In the genomic region with DNA sequence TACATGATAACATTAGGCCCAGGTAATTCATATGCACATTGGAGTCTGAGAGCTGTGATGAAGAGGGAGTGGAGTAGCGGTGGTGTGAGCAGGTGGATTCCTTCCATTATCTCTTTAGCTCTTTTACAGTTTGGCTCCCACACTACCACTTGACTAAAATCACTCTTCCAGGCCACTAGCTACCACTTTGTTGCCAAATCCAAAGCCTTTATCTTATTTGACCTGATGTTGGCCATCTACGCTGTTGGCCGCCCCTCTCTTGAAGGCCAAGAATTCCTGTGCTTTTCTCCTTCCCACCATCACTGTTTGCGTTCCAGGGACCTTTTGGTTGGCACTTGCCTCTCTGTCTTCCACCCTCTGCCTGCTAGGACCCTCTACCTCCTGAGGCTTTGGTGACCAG, we compare ENCODE assay signal across 14 cellular contexts. TPM values are rescaled to one million over a fixed set of nuclear protein-coding genes. Genes with fewer than 3 reads are reported as not detected.
DNase-seq lines count a peak whose midpoint lies in the region; ATAC-seq, FAIRE-seq and TF ChIP-seq lines count a peak whose summit lies in the region.
"Had no signal": no experiment of that assay in that cellular context is flagged by ENCODE, and none has a peak within 500 bp of the region (broad histone marks: within the 10 kb centered on the region; RNA-seq: fewer than 3 reads in every experiment).

No MANE protein-coding gene starts in this region.

- peak; percentile 79 for FAIRE-seq in HTR-8/SVneo (lab: Jason Lieb, UNC)
- peak; percentile 11 for FAIRE-seq in K562 (lab: Jason Lieb, UNC)
- FAIRE-seq: A204.1 had no signal

- TF ChIP-seq RAD21 in K562 (CRISPR knock-in tag; conservative IDR thresholded peaks at IDR 0.05 in 1 of 2, IDR thresholded peaks at IDR 0.05 in 1 of 2): no peak

- intact Hi-C loops in K562 (cut with micrococcal nuclease): no loop called here
- intact Hi-C loops in testis (cut with DNase I; ENCODE audit: low total_unique reads): no loop called here

- ATAC-seq in K562: no peak

- CTCF ChIA-PET in K562 (lab: Yijun Ruan, JAX; ENCODE audit: low intra/inter-chr PET ratio): no interaction called here

- no TSS peak for BruUV-seq in K562 (replicated peaks; lab: Mats Ljungman, UMichigan)

- peaks cover 10% of the 10 kb centered on the region for H3K79me2 ChIP-seq in K562 (ENCODE audit: control insufficient read depth, insufficient read depth, low read length)

- 31% methylated on average over 4 of the region's 4 CpGs for WGBS in K562 (ENCODE audit: insufficient coverage, low coverage, missing lambda C conversion rate)
- WGBS in testis, 2 donors: 94 to 98% methylated on average over 4 of the region's 4 CpGs

- H3K27me3 ChIP-seq in BLaER1 treated with 17β-estradiol and CSF1 and Interleukin-3, amounts not matched to agents 10 nM and 100 nM: no peaks in the 10 kb centered on the region
- H3K27me3 ChIP-seq in K562 (ENCODE audit: control insufficient read depth in 2 of 2, insufficient read depth in 2 of 2, low read length in 2 of 2) (no peaks in the 10 kb centered on the region), brain microvascular endothelial cell (replicated peaks) (no peaks in the 10 kb centered on the region), testis (no peaks in the 10 kb centered on the region)
- H3K27me3 ChIP-seq: BE2C had no signal

- H2AFZ ChIP-seq in K562 (ENCODE audit: low read depth, low read length): no peak overlapping the region

- no peaks in the 10 kb centered on the region for H3K9me3 ChIP-seq in BLaER1 treated with 17β-estradiol and CSF1 and Interleukin-3, amounts not matched to agents 10 nM and 100 nM (replicated peaks in 1 of 11)
- no peaks in the 10 kb centered on the region for H3K9me3 ChIP-seq in K562 (replicated peaks; ENCODE audit: control insufficient read depth, insufficient read depth, low read depth, low read length)
- H3K9me3 ChIP-seq in testis: no peaks in the 10 kb centered on the region
- H3K9me3 ChIP-seq: BE2C, HAP-1 had no signal

- TF ChIP-seq CTCF in K562 (IDR thresholded peaks at IDR 0.05 in 2 of 3, conservative IDR thresholded peaks at IDR 0.05 in 1 of 3; ENCODE audit: insufficient read depth in 2 of 3, low read depth in 1 of 3, low read length in 3 of 3) (no peak), brain microvascular endothelial cell (IDR thresholded peaks at IDR 0.05; ENCODE audit: low read depth, low read length, missing control alignments) (no peak), testis (IDR thresholded peaks at IDR 0.05) (no peak)

- in situ Hi-C loops in K562 (cut with MboI): no loop called here
- in situ Hi-C loops in brain microvascular endothelial cell (cut with HindIII; ENCODE audit: low pct_ligation_motif_present, low sequenced_read_pairs): no loop called here

- POLR2A ChIA-PET in K562 (lab: Yijun Ruan, JAX): interaction anchor here (0.5 to 0.7 kb wide), 2 partner anchors 56 to 68 kb away, joined by 3 read pairs; no protein-coding TSS in a partner anchor

- no peaks in the 10 kb centered on the region for H3K9me1 ChIP-seq in K562 (ENCODE audit: control insufficient read depth, insufficient read depth, low read length)

- H4K20me1 ChIP-seq in BLaER1 treated with 17β-estradiol and CSF1 and Interleukin-3, amounts not matched to agents 10 nM and 100 nM: peaks cover 0 to 5% (median 0%) of the 10 kb centered on the region in 11 experiments; a peak in 4 of 22 replicates
- H4K20me1 ChIP-seq in K562 (replicated peaks; ENCODE audit: control insufficient read depth, insufficient read depth, low read length): no peaks in the 10 kb centered on the region

- no peak overlapping the region; a peak in 1 of 22 replicates for H3K9ac ChIP-seq in BLaER1 treated with 17β-estradiol and CSF1 and Interleukin-3, amounts not matched to agents 10 nM and 100 nM
- no peak overlapping the region for H3K9ac ChIP-seq in K562 (ENCODE audit: insufficient read depth in 1 of 2, low read depth in 2 of 2, low read length in 2 of 2)

- peaks cover 18 to 82% (median 67%) of the 10 kb centered on the region in 10 experiments for H3K4me1 ChIP-seq in BLaER1 treated with 17β-estradiol and CSF1 and Interleukin-3, amounts not matched to agents 10 nM and 100 nM
- H3K4me1 ChIP-seq in K562 (replicated peaks in 1 of 2; ENCODE audit: control insufficient read depth in 2 of 2, insufficient read depth in 2 of 2, low read length in 2 of 2) (peaks cover 23 to 32% of the 10 kb centered on the region in 2 experiments), testis (no peaks in the 10 kb centered on the region)
- H3K4me1 ChIP-seq: BE2C, HAP-1 had no signal

- no peak for TF ChIP-seq EP300 in K562 (IDR thresholded peaks at IDR 0.05; ENCODE audit: low read length)

- peak overlapping the region in 8 of 11 experiments; percentile 42 to 81 (median 74); a peak in 16 of 22 replicates for H3K4me2 ChIP-seq in BLaER1 treated with 17β-estradiol and CSF1 and Interleukin-3, amounts not matched to agents 10 nM and 100 nM
- H3K4me2 ChIP-seq in K562 (ENCODE audit: insufficient read depth, low read length): no peak overlapping the region

- peak overlapping the region in 2 of 11 experiments; percentile 54; a peak in 4 of 22 replicates for H3K27ac ChIP-seq in BLaER1 treated with 17β-estradiol and CSF1 and Interleukin-3, amounts not matched to agents 10 nM and 100 nM
- H3K27ac ChIP-seq in K562 (ENCODE audit: extremely low read depth, low read depth, low read length) (peak overlapping the region; percentile 15; the same call in 1 of the 3 replicates), brain microvascular endothelial cell (no peak overlapping the region), testis (no peak overlapping the region)

- H3K36me3 ChIP-seq in BLaER1 treated with 17β-estradiol and CSF1 and Interleukin-3, amounts not matched to agents 10 nM and 100 nM: no peaks in the 10 kb centered on the region
- H3K36me3 ChIP-seq in K562 (ENCODE audit: control insufficient read depth, insufficient read depth, low read length): no peaks in the 10 kb centered on the region
- H3K36me3 ChIP-seq in brain microvascular endothelial cell (replicated peaks): no peaks in the 10 kb centered on the region
- no peaks in the 10 kb centered on the region for H3K36me3 ChIP-seq in testis (ENCODE audit: low read depth, missing control alignments)
- H3K36me3 ChIP-seq: BE2C, HAP-1 had no signal

- no peak for DNase-seq in HTR-8/SVneo (ENCODE audit: insufficient read length, low spot score)
- DNase-seq in K562 (ENCODE audit: extremely low read depth in 1 of 4, low spot score in 3 of 4): peak in 1 of 4 experiments; percentile 35
- DNase-seq in stimulated activated CD4-positive, alpha-beta T cell treated with anti-CD3 and anti-CD28 coated beads, Interleukin-4, amount 100 ng/mL, for 1 hour: no peak
- DNase-seq in brain microvascular endothelial cell: no peak
- DNase-seq in testis: no peak
- DNase-seq: ACHN; BE2C; CD4-positive, alpha-beta memory T cell; DMS153; DMS79; GDM1 had no signal

- TF ChIP-seq POLR2A in K562 (conservative IDR thresholded peaks at IDR 0.05) (no peak), testis (IDR thresholded peaks at IDR 0.05) (no peak)

- H3K4me3 ChIP-seq in BLaER1 treated with 17β-estradiol and CSF1 and Interleukin-3, amounts not matched to agents 10 nM and 100 nM: no peak overlapping the region
- H3K4me3 ChIP-seq in K562 (no peak overlapping the region), brain microvascular endothelial cell (ENCODE audit: low read depth, low read length) (no peak overlapping the region), testis (no peak overlapping the region)
- H3K4me3 ChIP-seq: HAP-1 had no signal

TF ChIP-seq in K562, 482 proteins besides CTCF, POLR2A, EP300 and RAD21 (continues in another document):
- TF ChIP-seq, protein P1, sequence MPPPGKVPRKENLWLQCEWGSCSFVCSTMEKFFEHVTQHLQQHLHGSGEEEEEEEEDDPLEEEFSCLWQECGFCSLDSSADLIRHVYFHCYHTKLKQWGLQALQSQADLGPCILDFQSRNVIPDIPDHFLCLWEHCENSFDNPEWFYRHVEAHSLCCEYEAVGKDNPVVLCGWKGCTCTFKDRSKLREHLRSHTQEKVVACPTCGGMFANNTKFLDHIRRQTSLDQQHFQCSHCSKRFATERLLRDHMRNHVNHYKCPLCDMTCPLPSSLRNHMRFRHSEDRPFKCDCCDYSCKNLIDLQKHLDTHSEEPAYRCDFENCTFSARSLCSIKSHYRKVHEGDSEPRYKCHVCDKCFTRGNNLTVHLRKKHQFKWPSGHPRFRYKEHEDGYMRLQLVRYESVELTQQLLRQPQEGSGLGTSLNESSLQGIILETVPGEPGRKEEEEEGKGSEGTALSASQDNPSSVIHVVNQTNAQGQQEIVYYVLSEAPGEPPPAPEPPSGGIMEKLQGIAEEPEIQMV (tag; conservative IDR thresholded peaks at IDR 0.05; ENCODE audit: low read depth): no peak
- TF ChIP-seq NFIC (IDR thresholded peaks at IDR 0.05): 0 out of 2 replicates have a peak, but pooled peaks have one; percentile 6
- TF ChIP-seq NFRKB (IDR thresholded peaks at IDR 0.05; ENCODE audit: low read depth): no peak
- TF ChIP-seq CBFA2T2 (conservative IDR thresholded peaks at IDR 0.05): peak; percentile 22; the same call in 1 of the 2 replicates
- TF ChIP-seq ETV6 (IDR thresholded peaks at IDR 0.05; ENCODE audit: borderline replicate concordance in 1 of 2, low read depth in 2 of 2, low read length in 1 of 2): no peak
- TF ChIP-seq ETV6 (CRISPR knock-in tag; IDR thresholded peaks at IDR 0.05; ENCODE audit: borderline replicate concordance): no peak
- no peak for TF ChIP-seq ZNF764 (CRISPR knock-in tag; IDR thresholded peaks at IDR 0.05; ENCODE audit: low read depth)

RNA-seq across cellular contexts. Expression of a gene that starts 4.0 kb away (rescaled TPM):
- 73.6 and 82.8 TPM in 2 replicates for total RNA-seq in K562 (2011; cell fraction: chromatin; rRNA removed; ENCODE audit: low replicate concordance)
- 44.7 and 51.0 TPM in 2 replicates for total RNA-seq in K562 (2011; cell fraction: nucleolus; rRNA removed)
- 59.2 and 80.7 TPM in 2 replicates for total RNA-seq in K562 (2011; cell fraction: nucleoplasm; rRNA removed)
- total RNA-seq in K562 (2014; rRNA removed) (40.9 and 63.6 TPM in 2 replicates), K562 (2014; rRNA removed; fragmentation: Illumina TruSeq; extraction: Trizol) (38.3 and 40.5 TPM in 2 replicates), K562 (2015; rRNA removed; fragmentation: Illumina TruSeq; extraction: Trizol) (50.3 and 52.1 TPM in 2 replicates), K562 (2021) (88.8 and 96.5 TPM in 2 replicates), testis (10 to 100 TPM; 53.1 to 56.4 TPM)
- polyA plus RNA-seq in K562 (2011; rRNA removed) (51.6 and 55.3 TPM in 2 replicates), K562 (2014; fragmentation: Illumina TruSeq; extraction: Trizol) (63.3 and 84.7 TPM in 2 replicates), K562 (2014; fragmentation: Nextera tagmentation; extraction: Ambion mirVana) (10 to 100 TPM; 15.4 to 32.7 TPM), K562 (2014; rRNA removed) (63.0 and 81.9 TPM in 2 replicates), testis (ENCODE audit: insufficient read depth, low read depth, low replicate concordance) (56.7 TPM)
- polyA plus RNA-seq in K562 (2011; cell fraction: cytosol; rRNA removed): 34.4 and 50.1 TPM in 2 replicates
- polyA plus RNA-seq in K562 (2011; cell fraction: nucleus; rRNA removed): 107 and 161 TPM in 2 replicates
- polyA plus RNA-seq in K562 (2012): 36.0 and 46.4 TPM in 2 replicates
- 42.4 and 43.0 TPM in 2 replicates for polyA minus RNA-seq in K562 (2011; rRNA and poly(A)+ RNA removed)
- polyA minus RNA-seq in K562 (2011; cell fraction: cytosol; rRNA and poly(A)+ RNA removed): 19.2 and 19.5 TPM in 2 replicates
- 35.8 and 40.4 TPM in 2 replicates for polyA minus RNA-seq in K562 (2011; cell fraction: nucleus; rRNA and poly(A)+ RNA removed)
